ENCODE assay signal across 8 cellular contexts in the genomic region with DNA sequence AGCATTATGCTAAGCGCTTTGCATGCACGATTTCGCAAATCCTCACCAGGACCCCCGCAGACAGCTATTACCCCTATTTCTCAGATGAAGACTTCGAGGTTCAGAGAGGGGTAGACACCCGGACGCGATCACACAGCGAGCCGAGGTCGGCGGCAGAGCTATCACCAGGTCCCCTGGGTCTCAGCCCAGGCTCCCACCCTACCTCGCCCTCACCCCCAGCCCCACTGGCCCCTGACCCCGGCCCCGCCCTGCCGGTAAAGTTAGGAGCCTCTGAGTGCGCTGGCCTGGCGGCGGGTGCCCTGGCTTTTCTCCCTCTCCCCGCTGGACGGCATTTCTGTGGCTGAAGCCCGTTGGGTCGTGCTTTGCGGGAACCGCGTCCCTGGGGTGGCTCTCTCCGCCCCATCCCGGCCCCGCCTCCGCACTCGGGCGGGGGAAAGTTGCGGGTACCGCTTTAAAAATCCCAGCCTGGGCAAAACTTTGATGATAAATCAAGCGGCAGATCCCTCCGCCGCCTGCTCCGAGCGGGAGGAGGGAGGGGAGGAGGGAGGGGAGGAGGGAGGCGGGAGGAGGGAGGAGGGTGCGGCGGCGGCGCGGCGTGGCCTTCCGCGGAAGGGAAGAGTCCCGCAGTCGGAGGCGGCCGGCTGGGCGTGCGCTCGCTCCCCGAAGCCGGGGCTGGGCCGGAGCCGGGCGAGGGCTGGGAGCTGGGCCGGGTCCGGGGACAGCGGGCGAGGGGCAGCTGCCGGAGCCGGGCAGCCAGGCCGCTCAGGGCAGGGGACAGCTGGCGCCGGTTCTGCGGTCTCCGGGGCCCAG.
DNase-seq lines count a peak whose midpoint lies in the region; ATAC-seq lines count a peak whose summit lies in the region.

VSTM2L (plus strand) TSS at position 624 of the 810 bp plus-strand sequence. CDS start 224 bp downstream, outside the sequence.

- H3K4me3 Mint-ChIP-seq in memory B cell = peak within 1 kb of the TSS; percentile 91

- H3K27me3 ChIP-seq in NT2/D1 (ENCODE audit: insufficient read depth, insufficient read length) = peaks cover 12% of the 10 kb centered on the region

- no peaks in the 10 kb centered on the region for H3K9me3 ChIP-seq in NT2/D1 (ENCODE audit: insufficient read depth, low read length)

- no peaks in the 10 kb centered on the region for H3K9me3 Mint-ChIP-seq in memory B cell

- peaks cover 20% of the 10 kb centered on the region for H3K27me3 Mint-ChIP-seq in memory B cell

- DNase-seq in NCI-H1105 treated with DMSO at 0.1 percent for 48 hours (lab: John Stamatoyannopoulos, UW) (peak; percentile 8), NCI-H1105 (lab: John Stamatoyannopoulos, UW) (no peak), NT2/D1 (ENCODE audit: low read depth, low spot score) (no peak), ecto neural progenitor cell (ENCODE audit: low spot score) (peak; percentile 75), memory B cell (ENCODE audit: low spot score in 2 of 2) (no peak), SHP77 (lab: John Stamatoyannopoulos, UW) (no peak)
- no peak for DNase-seq in activated effector memory CD4-positive, alpha-beta T cell treated with anti-CD3 and anti-CD28 coated beads, Interleukin-2, amount 50 U/mL, for 16 hours

- no peak within 1 kb of the TSS for H3K27ac Mint-ChIP-seq in memory B cell

- peaks cover 24% of the 10 kb centered on the region for H3K4me1 ChIP-seq in NT2/D1 (ENCODE audit: insufficient read depth, insufficient read length)

- peak; percentile 21 for ATAC-seq in memory B cell (ENCODE audit: low read depth)
- no peak for ATAC-seq in GM19452 (IDR thresholded peaks at IDR 0.05; ENCODE audit: unreplicated experiment)

- H3K4me3 ChIP-seq in NT2/D1 (ENCODE audit: insufficient read length, low read depth) = peak within 1 kb of the TSS; percentile 39

- H3K9ac ChIP-seq in NT2/D1 (ENCODE audit: insufficient read length, low read depth) = peak within 1 kb of the TSS; percentile 68

- H3K36me3 Mint-ChIP-seq in memory B cell = peaks cover 5% of the 10 kb centered on the region

- no peaks in the 10 kb centered on the region for H3K36me3 ChIP-seq in NT2/D1 (ENCODE audit: insufficient read depth, insufficient read length, low read length)

- peaks cover 17% of the 10 kb centered on the region for H3K4me1 Mint-ChIP-seq in memory B cell

Comparison
In these comparisons a context has a peak if more than half of its experiments do, and no peak if none do; other contexts are left out.
1. DNase-seq: peak in NCI-H1105 treated with DMSO at 0.1 percent for 48 hours (single experiment) and ecto neural progenitor cell (single experiment); none in NCI-H1105 (single experiment), NT2/D1 (single experiment), memory B cell (0 of 2), SHP77 (0 of 2) and activated effector memory CD4-positive, alpha-beta T cell treated with anti-CD3 and anti-CD28 coated beads, Interleukin-2, amount 50 U/mL, for 16 hours (single experiment).